In the genomic region with DNA sequence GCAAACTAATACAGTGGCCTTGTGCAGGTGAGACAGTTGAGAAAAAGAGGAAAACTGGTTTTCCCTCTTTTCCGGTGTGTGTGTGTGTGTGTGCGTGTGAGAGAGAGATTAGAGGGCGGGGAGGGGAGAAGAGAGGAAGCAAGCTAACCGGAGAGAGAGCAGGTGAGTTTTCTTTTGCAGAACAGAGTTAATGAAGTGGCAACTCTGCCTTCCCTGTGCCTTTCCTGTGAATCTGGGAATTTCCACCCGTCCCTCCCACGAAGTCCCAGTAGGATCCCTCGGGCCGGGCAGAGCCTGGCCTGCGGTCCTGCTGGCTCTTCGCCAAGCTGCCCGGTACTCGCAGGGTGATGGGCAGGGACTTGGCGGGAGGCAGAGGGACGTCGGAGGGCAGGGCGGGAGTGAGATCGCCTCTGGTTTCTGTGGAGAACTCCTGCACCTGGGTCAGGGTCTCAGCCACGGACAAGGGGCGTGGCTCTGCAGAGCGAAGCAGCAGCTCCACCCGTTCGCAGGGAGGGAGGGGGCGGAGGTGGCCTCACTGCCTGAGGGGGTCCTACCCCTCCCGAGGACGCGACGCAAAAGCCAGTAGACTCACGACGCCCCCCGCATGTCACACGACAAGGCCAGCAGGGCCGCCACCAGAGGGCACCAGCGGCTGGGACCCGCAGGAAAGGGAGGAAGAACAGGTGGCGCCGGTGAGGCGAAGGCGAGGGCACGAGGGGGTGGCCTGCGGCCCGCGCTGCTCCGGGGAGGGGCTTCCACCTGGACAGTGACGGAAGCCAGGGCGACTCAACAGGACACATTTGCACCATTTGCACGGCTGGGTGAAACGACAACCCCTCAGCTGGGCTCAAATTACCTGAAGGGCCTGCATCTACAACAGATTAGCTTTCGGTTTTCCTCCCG, we compare ENCODE assay signal across 1 cellular context.
TF ChIP-seq lines count a peak whose summit lies in the region.

No MANE protein-coding gene starts in this region.

TF ChIP-seq in K562, 482 proteins besides CTCF, POLR2A, EP300 and RAD21 (continued from another document and continues in another):
- TF ChIP-seq, protein P1, sequence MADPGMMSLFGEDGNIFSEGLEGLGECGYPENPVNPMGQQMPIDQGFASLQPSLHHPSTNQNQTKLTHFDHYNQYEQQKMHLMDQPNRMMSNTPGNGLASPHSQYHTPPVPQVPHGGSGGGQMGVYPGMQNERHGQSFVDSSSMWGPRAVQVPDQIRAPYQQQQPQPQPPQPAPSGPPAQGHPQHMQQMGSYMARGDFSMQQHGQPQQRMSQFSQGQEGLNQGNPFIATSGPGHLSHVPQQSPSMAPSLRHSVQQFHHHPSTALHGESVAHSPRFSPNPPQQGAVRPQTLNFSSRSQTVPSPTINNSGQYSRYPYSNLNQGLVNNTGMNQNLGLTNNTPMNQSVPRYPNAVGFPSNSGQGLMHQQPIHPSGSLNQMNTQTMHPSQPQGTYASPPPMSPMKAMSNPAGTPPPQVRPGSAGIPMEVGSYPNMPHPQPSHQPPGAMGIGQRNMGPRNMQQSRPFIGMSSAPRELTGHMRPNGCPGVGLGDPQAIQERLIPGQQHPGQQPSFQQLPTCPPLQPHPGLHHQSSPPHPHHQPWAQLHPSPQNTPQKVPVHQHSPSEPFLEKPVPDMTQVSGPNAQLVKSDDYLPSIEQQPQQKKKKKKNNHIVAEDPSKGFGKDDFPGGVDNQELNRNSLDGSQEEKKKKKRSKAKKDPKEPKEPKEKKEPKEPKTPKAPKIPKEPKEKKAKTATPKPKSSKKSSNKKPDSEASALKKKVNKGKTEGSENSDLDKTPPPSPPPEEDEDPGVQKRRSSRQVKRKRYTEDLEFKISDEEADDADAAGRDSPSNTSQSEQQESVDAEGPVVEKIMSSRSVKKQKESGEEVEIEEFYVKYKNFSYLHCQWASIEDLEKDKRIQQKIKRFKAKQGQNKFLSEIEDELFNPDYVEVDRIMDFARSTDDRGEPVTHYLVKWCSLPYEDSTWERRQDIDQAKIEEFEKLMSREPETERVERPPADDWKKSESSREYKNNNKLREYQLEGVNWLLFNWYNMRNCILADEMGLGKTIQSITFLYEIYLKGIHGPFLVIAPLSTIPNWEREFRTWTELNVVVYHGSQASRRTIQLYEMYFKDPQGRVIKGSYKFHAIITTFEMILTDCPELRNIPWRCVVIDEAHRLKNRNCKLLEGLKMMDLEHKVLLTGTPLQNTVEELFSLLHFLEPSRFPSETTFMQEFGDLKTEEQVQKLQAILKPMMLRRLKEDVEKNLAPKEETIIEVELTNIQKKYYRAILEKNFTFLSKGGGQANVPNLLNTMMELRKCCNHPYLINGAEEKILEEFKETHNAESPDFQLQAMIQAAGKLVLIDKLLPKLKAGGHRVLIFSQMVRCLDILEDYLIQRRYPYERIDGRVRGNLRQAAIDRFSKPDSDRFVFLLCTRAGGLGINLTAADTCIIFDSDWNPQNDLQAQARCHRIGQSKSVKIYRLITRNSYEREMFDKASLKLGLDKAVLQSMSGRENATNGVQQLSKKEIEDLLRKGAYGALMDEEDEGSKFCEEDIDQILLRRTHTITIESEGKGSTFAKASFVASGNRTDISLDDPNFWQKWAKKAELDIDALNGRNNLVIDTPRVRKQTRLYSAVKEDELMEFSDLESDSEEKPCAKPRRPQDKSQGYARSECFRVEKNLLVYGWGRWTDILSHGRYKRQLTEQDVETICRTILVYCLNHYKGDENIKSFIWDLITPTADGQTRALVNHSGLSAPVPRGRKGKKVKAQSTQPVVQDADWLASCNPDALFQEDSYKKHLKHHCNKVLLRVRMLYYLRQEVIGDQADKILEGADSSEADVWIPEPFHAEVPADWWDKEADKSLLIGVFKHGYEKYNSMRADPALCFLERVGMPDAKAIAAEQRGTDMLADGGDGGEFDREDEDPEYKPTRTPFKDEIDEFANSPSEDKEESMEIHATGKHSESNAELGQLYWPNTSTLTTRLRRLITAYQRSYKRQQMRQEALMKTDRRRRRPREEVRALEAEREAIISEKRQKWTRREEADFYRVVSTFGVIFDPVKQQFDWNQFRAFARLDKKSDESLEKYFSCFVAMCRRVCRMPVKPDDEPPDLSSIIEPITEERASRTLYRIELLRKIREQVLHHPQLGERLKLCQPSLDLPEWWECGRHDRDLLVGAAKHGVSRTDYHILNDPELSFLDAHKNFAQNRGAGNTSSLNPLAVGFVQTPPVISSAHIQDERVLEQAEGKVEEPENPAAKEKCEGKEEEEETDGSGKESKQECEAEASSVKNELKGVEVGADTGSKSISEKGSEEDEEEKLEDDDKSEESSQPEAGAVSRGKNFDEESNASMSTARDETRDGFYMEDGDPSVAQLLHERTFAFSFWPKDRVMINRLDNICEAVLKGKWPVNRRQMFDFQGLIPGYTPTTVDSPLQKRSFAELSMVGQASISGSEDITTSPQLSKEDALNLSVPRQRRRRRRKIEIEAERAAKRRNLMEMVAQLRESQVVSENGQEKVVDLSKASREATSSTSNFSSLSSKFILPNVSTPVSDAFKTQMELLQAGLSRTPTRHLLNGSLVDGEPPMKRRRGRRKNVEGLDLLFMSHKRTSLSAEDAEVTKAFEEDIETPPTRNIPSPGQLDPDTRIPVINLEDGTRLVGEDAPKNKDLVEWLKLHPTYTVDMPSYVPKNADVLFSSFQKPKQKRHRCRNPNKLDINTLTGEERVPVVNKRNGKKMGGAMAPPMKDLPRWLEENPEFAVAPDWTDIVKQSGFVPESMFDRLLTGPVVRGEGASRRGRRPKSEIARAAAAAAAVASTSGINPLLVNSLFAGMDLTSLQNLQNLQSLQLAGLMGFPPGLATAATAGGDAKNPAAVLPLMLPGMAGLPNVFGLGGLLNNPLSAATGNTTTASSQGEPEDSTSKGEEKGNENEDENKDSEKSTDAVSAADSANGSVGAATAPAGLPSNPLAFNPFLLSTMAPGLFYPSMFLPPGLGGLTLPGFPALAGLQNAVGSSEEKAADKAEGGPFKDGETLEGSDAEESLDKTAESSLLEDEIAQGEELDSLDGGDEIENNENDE (IDR thresholded peaks at IDR 0.05; ENCODE audit: low read depth, low read length) = no peak
- TF ChIP-seq THRAP3 (IDR thresholded peaks at IDR 0.05; ENCODE audit: borderline replicate concordance) = no peak
- no peak for TF ChIP-seq STAT5B (CRISPR knock-in tag; IDR thresholded peaks at IDR 0.05)
- TF ChIP-seq XRCC4 (IDR thresholded peaks at IDR 0.05; ENCODE audit: extremely low read depth, insufficient read depth, insufficient read length) = no peak
- peak; percentile 48 for TF ChIP-seq NEUROD1 (IDR thresholded peaks at IDR 0.05; ENCODE audit: borderline replicate concordance, low read depth, low read length, partially characterized antibody)
- TF ChIP-seq PHB (CRISPR knock-in tag; IDR thresholded peaks at IDR 0.05) = no peak
- no peak for TF ChIP-seq ZNF316 (IDR thresholded peaks at IDR 0.05)
- TF ChIP-seq, protein P2, sequence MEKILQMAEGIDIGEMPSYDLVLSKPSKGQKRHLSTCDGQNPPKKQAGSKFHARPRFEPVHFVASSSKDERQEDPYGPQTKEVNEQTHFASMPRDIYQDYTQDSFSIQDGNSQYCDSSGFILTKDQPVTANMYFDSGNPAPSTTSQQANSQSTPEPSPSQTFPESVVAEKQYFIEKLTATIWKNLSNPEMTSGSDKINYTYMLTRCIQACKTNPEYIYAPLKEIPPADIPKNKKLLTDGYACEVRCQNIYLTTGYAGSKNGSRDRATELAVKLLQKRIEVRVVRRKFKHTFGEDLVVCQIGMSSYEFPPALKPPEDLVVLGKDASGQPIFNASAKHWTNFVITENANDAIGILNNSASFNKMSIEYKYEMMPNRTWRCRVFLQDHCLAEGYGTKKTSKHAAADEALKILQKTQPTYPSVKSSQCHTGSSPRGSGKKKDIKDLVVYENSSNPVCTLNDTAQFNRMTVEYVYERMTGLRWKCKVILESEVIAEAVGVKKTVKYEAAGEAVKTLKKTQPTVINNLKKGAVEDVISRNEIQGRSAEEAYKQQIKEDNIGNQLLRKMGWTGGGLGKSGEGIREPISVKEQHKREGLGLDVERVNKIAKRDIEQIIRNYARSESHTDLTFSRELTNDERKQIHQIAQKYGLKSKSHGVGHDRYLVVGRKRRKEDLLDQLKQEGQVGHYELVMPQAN (IDR thresholded peaks at IDR 0.05; ENCODE audit: borderline replicate concordance) = no peak
- TF ChIP-seq TAF9B (IDR thresholded peaks at IDR 0.05; ENCODE audit: partially characterized antibody) = no peak
- TF ChIP-seq CBX1 (IDR thresholded peaks at IDR 0.05; ENCODE audit: low read depth) = peak; percentile 94
- TF ChIP-seq, protein P3, sequence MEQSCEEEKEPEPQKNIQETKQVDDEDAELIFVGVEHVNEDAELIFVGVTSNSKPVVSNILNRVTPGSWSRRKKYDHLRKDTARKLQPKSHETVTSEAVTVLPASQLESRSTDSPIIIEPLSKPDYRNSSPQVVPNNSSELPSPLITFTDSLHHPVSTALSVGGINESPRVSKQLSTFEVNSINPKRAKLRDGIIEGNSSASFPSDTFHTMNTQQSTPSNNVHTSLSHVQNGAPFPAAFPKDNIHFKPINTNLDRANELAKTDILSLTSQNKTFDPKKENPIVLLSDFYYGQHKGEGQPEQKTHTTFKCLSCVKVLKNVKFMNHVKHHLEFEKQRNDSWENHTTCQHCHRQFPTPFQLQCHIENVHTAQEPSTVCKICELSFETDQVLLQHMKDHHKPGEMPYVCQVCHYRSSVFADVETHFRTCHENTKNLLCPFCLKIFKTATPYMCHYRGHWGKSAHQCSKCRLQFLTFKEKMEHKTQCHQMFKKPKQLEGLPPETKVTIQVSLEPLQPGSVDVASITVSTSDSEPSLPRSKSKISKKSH (CRISPR knock-in tag; IDR thresholded peaks at IDR 0.05) = no peak
- no peak for TF ChIP-seq HDGF (IDR thresholded peaks at IDR 0.05)
- TF ChIP-seq ZZZ3 (IDR thresholded peaks at IDR 0.05) = no peak
- TF ChIP-seq ADNP (tag; IDR thresholded peaks at IDR 0.05) = no peak
- TF ChIP-seq ZKSCAN8 (CRISPR knock-in tag; IDR thresholded peaks at IDR 0.05) = no peak
- TF ChIP-seq, protein P4, sequence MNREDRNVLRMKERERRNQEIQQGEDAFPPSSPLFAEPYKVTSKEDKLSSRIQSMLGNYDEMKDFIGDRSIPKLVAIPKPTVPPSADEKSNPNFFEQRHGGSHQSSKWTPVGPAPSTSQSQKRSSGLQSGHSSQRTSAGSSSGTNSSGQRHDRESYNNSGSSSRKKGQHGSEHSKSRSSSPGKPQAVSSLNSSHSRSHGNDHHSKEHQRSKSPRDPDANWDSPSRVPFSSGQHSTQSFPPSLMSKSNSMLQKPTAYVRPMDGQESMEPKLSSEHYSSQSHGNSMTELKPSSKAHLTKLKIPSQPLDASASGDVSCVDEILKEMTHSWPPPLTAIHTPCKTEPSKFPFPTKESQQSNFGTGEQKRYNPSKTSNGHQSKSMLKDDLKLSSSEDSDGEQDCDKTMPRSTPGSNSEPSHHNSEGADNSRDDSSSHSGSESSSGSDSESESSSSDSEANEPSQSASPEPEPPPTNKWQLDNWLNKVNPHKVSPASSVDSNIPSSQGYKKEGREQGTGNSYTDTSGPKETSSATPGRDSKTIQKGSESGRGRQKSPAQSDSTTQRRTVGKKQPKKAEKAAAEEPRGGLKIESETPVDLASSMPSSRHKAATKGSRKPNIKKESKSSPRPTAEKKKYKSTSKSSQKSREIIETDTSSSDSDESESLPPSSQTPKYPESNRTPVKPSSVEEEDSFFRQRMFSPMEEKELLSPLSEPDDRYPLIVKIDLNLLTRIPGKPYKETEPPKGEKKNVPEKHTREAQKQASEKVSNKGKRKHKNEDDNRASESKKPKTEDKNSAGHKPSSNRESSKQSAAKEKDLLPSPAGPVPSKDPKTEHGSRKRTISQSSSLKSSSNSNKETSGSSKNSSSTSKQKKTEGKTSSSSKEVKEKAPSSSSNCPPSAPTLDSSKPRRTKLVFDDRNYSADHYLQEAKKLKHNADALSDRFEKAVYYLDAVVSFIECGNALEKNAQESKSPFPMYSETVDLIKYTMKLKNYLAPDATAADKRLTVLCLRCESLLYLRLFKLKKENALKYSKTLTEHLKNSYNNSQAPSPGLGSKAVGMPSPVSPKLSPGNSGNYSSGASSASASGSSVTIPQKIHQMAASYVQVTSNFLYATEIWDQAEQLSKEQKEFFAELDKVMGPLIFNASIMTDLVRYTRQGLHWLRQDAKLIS (CRISPR knock-in tag; IDR thresholded peaks at IDR 0.05) = peak; percentile 94
- TF ChIP-seq COPS2 (conservative IDR thresholded peaks at IDR 0.05) = no peak
- peak; percentile 62 for TF ChIP-seq EGR1 (conservative IDR thresholded peaks at IDR 0.05)
- TF ChIP-seq, protein P5, sequence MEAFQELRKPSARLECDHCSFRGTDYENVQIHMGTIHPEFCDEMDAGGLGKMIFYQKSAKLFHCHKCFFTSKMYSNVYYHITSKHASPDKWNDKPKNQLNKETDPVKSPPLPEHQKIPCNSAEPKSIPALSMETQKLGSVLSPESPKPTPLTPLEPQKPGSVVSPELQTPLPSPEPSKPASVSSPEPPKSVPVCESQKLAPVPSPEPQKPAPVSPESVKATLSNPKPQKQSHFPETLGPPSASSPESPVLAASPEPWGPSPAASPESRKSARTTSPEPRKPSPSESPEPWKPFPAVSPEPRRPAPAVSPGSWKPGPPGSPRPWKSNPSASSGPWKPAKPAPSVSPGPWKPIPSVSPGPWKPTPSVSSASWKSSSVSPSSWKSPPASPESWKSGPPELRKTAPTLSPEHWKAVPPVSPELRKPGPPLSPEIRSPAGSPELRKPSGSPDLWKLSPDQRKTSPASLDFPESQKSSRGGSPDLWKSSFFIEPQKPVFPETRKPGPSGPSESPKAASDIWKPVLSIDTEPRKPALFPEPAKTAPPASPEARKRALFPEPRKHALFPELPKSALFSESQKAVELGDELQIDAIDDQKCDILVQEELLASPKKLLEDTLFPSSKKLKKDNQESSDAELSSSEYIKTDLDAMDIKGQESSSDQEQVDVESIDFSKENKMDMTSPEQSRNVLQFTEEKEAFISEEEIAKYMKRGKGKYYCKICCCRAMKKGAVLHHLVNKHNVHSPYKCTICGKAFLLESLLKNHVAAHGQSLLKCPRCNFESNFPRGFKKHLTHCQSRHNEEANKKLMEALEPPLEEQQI (IDR thresholded peaks at IDR 0.05) = peak; percentile 84; the same call in 1 of the 2 replicates
- TF ChIP-seq FIP1L1 (IDR thresholded peaks at IDR 0.05; ENCODE audit: low read depth, low read length, poor library complexity, severe bottlenecking) = peak; percentile 76
- TF ChIP-seq, protein P6, sequence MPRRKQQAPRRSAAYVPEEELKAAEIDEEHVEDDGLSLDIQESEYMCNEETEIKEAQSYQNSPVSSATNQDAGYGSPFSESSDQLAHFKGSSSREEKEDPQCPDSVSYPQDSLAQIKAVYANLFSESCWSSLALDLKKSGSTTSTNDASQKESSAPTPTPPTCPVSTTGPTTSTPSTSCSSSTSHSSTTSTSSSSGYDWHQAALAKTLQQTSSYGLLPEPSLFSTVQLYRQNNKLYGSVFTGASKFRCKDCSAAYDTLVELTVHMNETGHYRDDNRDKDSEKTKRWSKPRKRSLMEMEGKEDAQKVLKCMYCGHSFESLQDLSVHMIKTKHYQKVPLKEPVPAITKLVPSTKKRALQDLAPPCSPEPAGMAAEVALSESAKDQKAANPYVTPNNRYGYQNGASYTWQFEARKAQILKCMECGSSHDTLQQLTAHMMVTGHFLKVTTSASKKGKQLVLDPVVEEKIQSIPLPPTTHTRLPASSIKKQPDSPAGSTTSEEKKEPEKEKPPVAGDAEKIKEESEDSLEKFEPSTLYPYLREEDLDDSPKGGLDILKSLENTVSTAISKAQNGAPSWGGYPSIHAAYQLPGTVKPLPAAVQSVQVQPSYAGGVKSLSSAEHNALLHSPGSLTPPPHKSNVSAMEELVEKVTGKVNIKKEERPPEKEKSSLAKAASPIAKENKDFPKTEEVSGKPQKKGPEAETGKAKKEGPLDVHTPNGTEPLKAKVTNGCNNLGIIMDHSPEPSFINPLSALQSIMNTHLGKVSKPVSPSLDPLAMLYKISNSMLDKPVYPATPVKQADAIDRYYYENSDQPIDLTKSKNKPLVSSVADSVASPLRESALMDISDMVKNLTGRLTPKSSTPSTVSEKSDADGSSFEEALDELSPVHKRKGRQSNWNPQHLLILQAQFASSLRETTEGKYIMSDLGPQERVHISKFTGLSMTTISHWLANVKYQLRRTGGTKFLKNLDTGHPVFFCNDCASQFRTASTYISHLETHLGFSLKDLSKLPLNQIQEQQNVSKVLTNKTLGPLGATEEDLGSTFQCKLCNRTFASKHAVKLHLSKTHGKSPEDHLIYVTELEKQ (CRISPR knock-in tag; IDR thresholded peaks at IDR 0.05) = no peak
- peak in 1 of 2 experiments; percentile 58; a peak in 1 of 4 replicates for TF ChIP-seq KDM1A (IDR thresholded peaks at IDR 0.05)
